ENCODE assay signal across 27 cellular contexts in genomic region chr16:1621851-1622250, GRCh38. TPM values are rescaled to one million over a fixed set of nuclear protein-coding genes. Genes with fewer than 3 reads are reported as not detected.
A peak's percentile ranks its signal among the peaks of the same experiment; 100 is the strongest.
DNase-seq lines count a peak whose midpoint lies in the region; ATAC-seq and TF ChIP-seq lines count a peak whose summit lies in the region.
"Had no signal": no experiment of that assay in that cellular context is flagged by ENCODE, and none has a peak within 500 bp of the region (broad histone marks: within the 10 kb centered on the region; RNA-seq: fewer than 3 reads in every experiment).

No MANE protein-coding gene starts in this region.

- CTCF ChIA-PET in CD8-positive, alpha-beta memory T cell (lab: Charles Lee): no interaction called here

- no peaks in the 10 kb centered on the region for H3K4me1 ChIP-seq in CD8-positive, alpha-beta memory T cell (ENCODE audit: insufficient read depth, low read length)
- H3K4me1 ChIP-seq: ascending aorta, SJSA1 had no signal

- peak overlapping the region in 2 of 4 donors; percentile 27 to 85 for H3K4me3 Mint-ChIP-seq in IgD-negative memory B cell
- H3K4me3 Mint-ChIP-seq in memory B cell: peak overlapping the region; percentile 43
- no peak overlapping the region for H3K4me3 Mint-ChIP-seq in CD8-positive, alpha-beta memory T cell
- H3K4me3 Mint-ChIP-seq: immature natural killer cell, nephron progenitor cell had no signal

- POLR2A ChIA-PET in CD8-positive, alpha-beta memory T cell (lab: Charles Lee): no interaction called here

- H3K27me3 ChIP-seq in CD8-positive, alpha-beta memory T cell (ENCODE audit: insufficient read depth, low read length, poor library complexity, severe bottlenecking): no peaks in the 10 kb centered on the region
- H3K27me3 ChIP-seq: ascending aorta, SJSA1 had no signal

- H3K27ac Mint-ChIP-seq in IgD-negative memory B cell (peak overlapping the region in 2 of 3 donors; percentile 49 to 89), memory B cell (peak overlapping the region; percentile 79)
- no peak overlapping the region for H3K27ac Mint-ChIP-seq in CD8-positive, alpha-beta memory T cell

- H3K9me3 Mint-ChIP-seq in IgD-negative memory B cell (no peaks in the 10 kb centered on the region), memory B cell (no peaks in the 10 kb centered on the region)
- no peaks in the 10 kb centered on the region for H3K9me3 Mint-ChIP-seq in CD8-positive, alpha-beta memory T cell
- H3K9me3 Mint-ChIP-seq: immature natural killer cell, nephron progenitor cell had no signal

- no peaks in the 10 kb centered on the region for H3K27me3 Mint-ChIP-seq in IgD-negative memory B cell
- no peaks in the 10 kb centered on the region for H3K27me3 Mint-ChIP-seq in memory B cell
- H3K27me3 Mint-ChIP-seq in CD8-positive, alpha-beta memory T cell: peaks cover 0 to 1% of the 10 kb centered on the region in 2 donors

- no peak overlapping the region for H3K27ac ChIP-seq in CD8-positive, alpha-beta memory T cell (ENCODE audit: low read depth, low read length)
- H3K27ac ChIP-seq: ascending aorta, epithelial cell of prostate, SJSA1 had no signal

- peaks cover 5% of the 10 kb centered on the region for H3K36me3 Mint-ChIP-seq in IgD-negative memory B cell
- peaks cover 16% of the 10 kb centered on the region for H3K36me3 Mint-ChIP-seq in memory B cell
- peaks cover 5 to 66% (median 8%) of the 10 kb centered on the region in 3 donors for H3K36me3 Mint-ChIP-seq in CD8-positive, alpha-beta memory T cell

- H3K4me1 Mint-ChIP-seq in IgD-negative memory B cell (peaks cover 8 to 16% (median 13%) of the 10 kb centered on the region in 3 donors), memory B cell (peaks cover 14% of the 10 kb centered on the region)
- H3K4me1 Mint-ChIP-seq in CD8-positive, alpha-beta memory T cell: peaks cover 17 to 49% (median 27%) of the 10 kb centered on the region in 3 donors

- no peaks in the 10 kb centered on the region for H3K9me3 ChIP-seq in CD8-positive, alpha-beta memory T cell (ENCODE audit: low read length)
- H3K9me3 ChIP-seq: ascending aorta, SJSA1 had no signal

- ATAC-seq in GM21447 (IDR thresholded peaks at IDR 0.05; ENCODE audit: unreplicated experiment) (peak; percentile 70), memory B cell (ENCODE audit: low read depth) (peak; percentile 99), GM21717 (IDR thresholded peaks at IDR 0.05; ENCODE audit: unreplicated experiment) (no peak), HG03095 (IDR thresholded peaks at IDR 0.05; ENCODE audit: unreplicated experiment) (no peak), GM21825 (IDR thresholded peaks at IDR 0.05; ENCODE audit: unreplicated experiment) (no peak)
- ATAC-seq: left cardiac atrium had no signal

- H3K4me3 ChIP-seq in CD8-positive, alpha-beta memory T cell (ENCODE audit: low read length): no peak overlapping the region
- H3K4me3 ChIP-seq: ascending aorta, SJSA1 had no signal

- H3K36me3 ChIP-seq in CD8-positive, alpha-beta memory T cell (ENCODE audit: insufficient read depth, low read length): peaks cover 13% of the 10 kb centered on the region

- in situ Hi-C loops in GM13977 (cut with MboI; ENCODE audit: low pct_unique_long_range_greater_than_20kb, low sequenced_read_pairs, unreplicated experiment): no loop called here

- DNase-seq in GM13977 (ENCODE audit: low spot score) (peak; percentile 64), memory B cell (ENCODE audit: low spot score in 2 of 2) (no peak)
- DNase-seq in CD8-positive, alpha-beta memory T cell: no peak
- DNase-seq: activated CD4-positive, alpha-beta T cell treated with anti-CD3 and anti-CD28 coated beads, Interleukin-2, amount 50 U/mL, for 1 hour; activated CD4-positive, CD25-positive, alpha-beta regulatory T cell; activated effector memory CD4-positive, alpha-beta T cell treated with anti-CD3 and anti-CD28 coated beads, Interleukin-2, amount 50 U/mL, for 16 hours; activated T-cell treated with anti-CD3 and anti-CD28 coated beads, Interleukin-2, amount 50 U/mL, for 1 hour; DMS153; effector CD8-positive, alpha-beta T cell; immature natural killer cell; IMR-90; left cardiac atrium; mammary epithelial cell; NCI-H1092 treated with DMSO at 0.1 percent for 48 hours; NCI-H1694 treated with DMSO at 0.1 percent for 48 hours; NCI-H446 treated with DMSO at 0.1 percent for 48 hours; nephron progenitor cell; stimulated activated CD4-positive, alpha-beta T cell treated with anti-CD3 and anti-CD28 coated beads, Interleukin-4, amount 100 ng/mL, for 24 hours; T1000 had no signal

- no peak for TF ChIP-seq CTCF in GM13977 (IDR thresholded peaks at IDR 0.05; ENCODE audit: extremely low read depth, insufficient read depth, missing control alignments)

RNA-seq across cellular contexts. Expression of gene CRAMP1, which starts 9.7 kb away (rescaled TPM):
- polyA plus RNA-seq in IgD-negative memory B cell: 4.2 TPM
- 10 to 100 TPM; 22.1 to 24.3 TPM for total RNA-seq in CD8-positive, alpha-beta memory T cell
- 3.0 TPM for polyA plus RNA-seq in CD8-positive, alpha-beta memory T cell

RNA-seq across cellular contexts. Expression of gene IFT140, which starts 10.0 kb away (rescaled TPM):
- polyA plus RNA-seq in IgD-negative memory B cell: 3.1 TPM
- total RNA-seq in CD8-positive, alpha-beta memory T cell: 1 to 10 TPM; 6.1 to 8.4 TPM
- polyA plus RNA-seq in CD8-positive, alpha-beta memory T cell: 5.5 TPM

RNA-seq across cellular contexts. Expression of gene JPT2, which starts 56.2 kb away (rescaled TPM):
- polyA plus RNA-seq in IgD-negative memory B cell: 10.8 TPM
- 100 to 1,000 TPM; 106 TPM for total RNA-seq in CD8-positive, alpha-beta memory T cell
- polyA plus RNA-seq in CD8-positive, alpha-beta memory T cell: 12.5 TPM

Comparison
In these comparisons a context has a peak if more than half of its experiments do, and no peak if none do; other contexts are left out.
1. ATAC-seq: peak in GM21447 (single experiment) and memory B cell (single experiment); none in GM21717 (single experiment), HG03095 (single experiment) and GM21825 (single experiment).
2. H3K27ac Mint-ChIP-seq: peak in IgD-negative memory B cell (2 of 3) and memory B cell (single experiment); none in CD8-positive, alpha-beta memory T cell (0 of 8).